21 cellular contexts compared by ENCODE assay signal in the genomic region with DNA sequence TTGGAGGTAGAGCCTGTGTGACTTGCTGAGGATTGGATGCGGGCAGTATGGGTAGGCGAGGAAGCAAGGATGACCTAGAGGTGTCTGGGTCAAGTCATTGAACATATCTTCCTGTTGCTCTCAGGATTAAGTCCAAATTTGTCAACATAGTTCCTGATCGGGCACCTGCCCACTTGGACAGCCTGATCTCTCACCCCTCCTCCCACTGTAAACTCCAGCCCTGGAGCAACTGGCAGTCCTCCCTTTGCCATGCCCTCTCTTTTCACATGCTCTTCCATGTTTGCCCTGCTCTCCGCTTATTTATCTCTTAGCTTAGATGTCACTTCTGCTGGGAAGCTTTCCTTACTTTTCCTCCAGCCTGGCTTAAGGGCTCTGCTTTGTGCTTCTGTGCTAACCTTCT. TPM values are rescaled to one million over a fixed set of nuclear protein-coding genes. Genes with fewer than 3 reads are reported as not detected.
DNase-seq lines count a peak whose midpoint lies in the region; ATAC-seq and TF ChIP-seq lines count a peak whose summit lies in the region.
"Had no signal": no experiment of that assay in that cellular context is flagged by ENCODE, and none has a peak within 500 bp of the region (broad histone marks: within the 10 kb centered on the region; RNA-seq: fewer than 3 reads in every experiment).

No MANE protein-coding gene starts in this region.

- H3K4me1 Mint-ChIP-seq in nephron progenitor cell, result peaks cover 16% of the 10 kb centered on the region

- TF ChIP-seq CTCF in C4-2B (conservative IDR thresholded peaks at IDR 0.05) (no peak), nephron progenitor cell (IDR thresholded peaks at IDR 0.05) (no peak)

- no peaks in the 10 kb centered on the region for H3K27me3 Mint-ChIP-seq in nephron progenitor cell (ENCODE audit: low read depth, poor library complexity)

- H3K36me3 Mint-ChIP-seq in nephron progenitor cell (ENCODE audit: low read depth), result peaks cover 6% of the 10 kb centered on the region
- H3K36me3 Mint-ChIP-seq: CD14-positive monocyte; CD8-positive, alpha-beta memory T cell had no signal

- no peaks in the 10 kb centered on the region for H3K9me3 Mint-ChIP-seq in nephron progenitor cell
- H3K9me3 Mint-ChIP-seq: CD14-positive monocyte had no signal

- H3K27ac ChIP-seq in C4-2B, result peak overlapping the region; percentile 4; the same call in 1 of the 2 replicates
- H3K27ac ChIP-seq: SK-N-MC had no signal

- CTCF ChIA-PET in HEK293T (lab: Yijun Ruan, JAX), result no interaction called here

- no peak for DNase-seq in HEK293T (ENCODE audit: extremely low spot score)
- DNase-seq in left colon, result no peak
- no peak for DNase-seq in nephron progenitor cell
- DNase-seq in kidney glomerular epithelial cell (lab: John Stamatoyannopoulos, UW), result no peak
- DNase-seq: CD8-positive, alpha-beta memory T cell; DMS 273 treated with DMSO at 0.1 percent for 48 hours; DND-41; Karpas-422; NCI-H1105 treated with DMSO at 0.1 percent for 48 hours; NCI-H146; NCI-H1930; NCI-H510A; NCI-H69; RPMI8226; SIG-M5 had no signal

- H3K27ac Mint-ChIP-seq in nephron progenitor cell, result peak overlapping the region; percentile 56
- H3K27ac Mint-ChIP-seq: CD8-positive, alpha-beta memory T cell had no signal

- peak; percentile 38 for ATAC-seq in left colon
- no peak for ATAC-seq in GM21529 (IDR thresholded peaks at IDR 0.05; ENCODE audit: unreplicated experiment)
- no peak for ATAC-seq in HG02678 (IDR thresholded peaks at IDR 0.05; ENCODE audit: unreplicated experiment)
- ATAC-seq: HCT116 had no signal

- POLR2A ChIA-PET in HEK293T (lab: Yijun Ruan, JAX), result no interaction called here

- intact Hi-C loops in left colon (cut with DNase I, micrococcal nuclease), result no loop called here

- H3K4me3 Mint-ChIP-seq in nephron progenitor cell, result no peak overlapping the region
- H3K4me3 Mint-ChIP-seq: CD14-positive monocyte; CD8-positive, alpha-beta memory T cell had no signal

TF ChIP-seq in HEK293T, 16 proteins besides CTCF, POLR2A, EP300 and RAD21:
- TF ChIP-seq LEF1 (IDR thresholded peaks at IDR 0.05; ENCODE audit: borderline replicate concordance) (no peak), HDGF (IDR thresholded peaks at IDR 0.05; ENCODE audit: borderline replicate concordance) (no peak), SUZ12 (IDR thresholded peaks at IDR 0.05) (no peak), ZNF384 (IDR thresholded peaks at IDR 0.05) (0 out of 2 replicates have a peak, but pooled peaks have one; percentile 6), SP1 (IDR thresholded peaks at IDR 0.05) (no peak)

RNA-seq across cellular contexts. Expression of a gene that starts 47.6 kb away (rescaled TPM):
- 10 to 100 TPM; 76.9 to 90.2 TPM for total RNA-seq in left colon
